22 cellular contexts compared by ENCODE assay signal in genomic region chr10:14623931-14624330, GRCh38.
A peak's percentile ranks its signal among the peaks of the same experiment; 100 is the strongest.
DNase-seq lines count a peak whose midpoint lies in the region; ATAC-seq and TF ChIP-seq lines count a peak whose summit lies in the region.
"Had no signal": no experiment of that assay in that cellular context is flagged by ENCODE, and none has a peak within 500 bp of the region (broad histone marks: within the 10 kb centered on the region; RNA-seq: fewer than 3 reads in every experiment).

No MANE protein-coding gene starts in this region.

- H3K36me3 Mint-ChIP-seq in brain (no peaks in the 10 kb centered on the region), endodermal cell (ENCODE audit: low read depth) (no peaks in the 10 kb centered on the region)
- H3K36me3 Mint-ChIP-seq in activated T-helper 17 cell treated with anti-CD3 and anti-CD28 coated beads, Interleukin-2, amount 50 U/mL, for 72 hours (ENCODE audit: low read depth): no peaks in the 10 kb centered on the region
- H3K36me3 Mint-ChIP-seq: activated naive CD8-positive, alpha-beta T cell had no signal

- H3K4me1 ChIP-seq in endodermal cell (ENCODE audit: control insufficient read depth, insufficient read depth, low read length): peaks cover 4% of the 10 kb centered on the region
- H3K4me1 ChIP-seq: breast epithelium, gastrocnemius medialis, right atrium auricular region, suprapubic skin had no signal

- peak; percentile 49 for DNase-seq in NCI-H1092 (lab: John Stamatoyannopoulos, UW)
- peak; percentile 83 for DNase-seq in NCI-H187 treated with DMSO at 0.1 percent for 48 hours (lab: John Stamatoyannopoulos, UW)
- peak; percentile 60 for DNase-seq in NCI-H345 treated with DMSO at 0.1 percent for 48 hours (lab: John Stamatoyannopoulos, UW; ENCODE audit: unreplicated experiment)
- DNase-seq in NCI-H82 (lab: John Stamatoyannopoulos, UW): no peak
- DNase-seq in endodermal cell: no peak
- DNase-seq: activated CD4-positive, alpha-beta T cell treated with anti-CD3 and anti-CD28 coated beads, Interleukin-2, amount 10 ng/mL, durations not matched to agents 24 days and 14 days; activated CD8-positive, alpha-beta memory T cell treated with anti-CD3 and anti-CD28 coated beads for 24 hours; activated T-cell treated with anti-CD3 and anti-CD28 coated beads for 4 hours; gastrocnemius medialis; GOT3; NCI-H524 treated with DMSO at 0.1 percent for 48 hours; stimulated activated naive CD4-positive, alpha-beta T cell; SW 1271; WERI-Rb-1 had no signal

- H3K9ac ChIP-seq in endodermal cell (ENCODE audit: extremely low read depth, low read length, poor library complexity, severe bottlenecking): no peak overlapping the region
- H3K9ac ChIP-seq: BLaER1 had no signal

- H3K27me3 Mint-ChIP-seq in brain: peaks cover 6% of the 10 kb centered on the region
- no peaks in the 10 kb centered on the region for H3K27me3 Mint-ChIP-seq in activated T-helper 17 cell treated with anti-CD3 and anti-CD28 coated beads, Interleukin-2, amount 50 U/mL, for 72 hours
- H3K27me3 Mint-ChIP-seq in endodermal cell (ENCODE audit: insufficient read depth): no peaks in the 10 kb centered on the region
- H3K27me3 Mint-ChIP-seq: activated CD4-positive, alpha-beta T cell treated with anti-CD3 and anti-CD28 coated beads, Interleukin-2, amount 10 ng/mL, durations not matched to agents 24 days and 14 days; activated naive CD8-positive, alpha-beta T cell had no signal

- 64 to 94% methylated on average over 3 of the region's 3 CpGs for WGBS in endodermal cell (ENCODE audit: insufficient coverage in 1 of 2, insufficient read length in 1 of 2), 2 experiments

- no peak for TF ChIP-seq CTCF in brain (conservative IDR thresholded peaks at IDR 0.05)
- no peak for TF ChIP-seq CTCF in endodermal cell (conservative IDR thresholded peaks at IDR 0.05)

- no peak overlapping the region for H3K4me3 Mint-ChIP-seq in brain
- H3K4me3 Mint-ChIP-seq in activated T-helper 17 cell treated with anti-CD3 and anti-CD28 coated beads, Interleukin-2, amount 50 U/mL, for 72 hours: no peak overlapping the region
- H3K4me3 Mint-ChIP-seq in endodermal cell: no peak overlapping the region
- H3K4me3 Mint-ChIP-seq: activated CD4-positive, alpha-beta T cell treated with anti-CD3 and anti-CD28 coated beads, Interleukin-2, amount 10 ng/mL, durations not matched to agents 24 days and 14 days; activated naive CD8-positive, alpha-beta T cell had no signal

- peaks cover 60% of the 10 kb centered on the region for H3K4me1 Mint-ChIP-seq in brain
- H3K4me1 Mint-ChIP-seq in activated T-helper 17 cell treated with anti-CD3 and anti-CD28 coated beads, Interleukin-2, amount 50 U/mL, for 72 hours: no peaks in the 10 kb centered on the region
- H3K4me1 Mint-ChIP-seq in endodermal cell: peaks cover 9% of the 10 kb centered on the region
- H3K4me1 Mint-ChIP-seq: activated CD4-positive, alpha-beta T cell treated with anti-CD3 and anti-CD28 coated beads, Interleukin-2, amount 10 ng/mL, durations not matched to agents 24 days and 14 days had no signal

- ATAC-seq in activated T-helper 17 cell treated with anti-CD3 and anti-CD28 coated beads, Interleukin-2, amount 50 U/mL, for 72 hours (replicated peaks): no peak
- no peak for ATAC-seq in GM18868 (IDR thresholded peaks at IDR 0.05; ENCODE audit: unreplicated experiment)
- ATAC-seq: gastrocnemius medialis had no signal

- H3K9me3 ChIP-seq in endodermal cell (ENCODE audit: control insufficient read depth, low read length): no peaks in the 10 kb centered on the region
- H3K9me3 ChIP-seq: breast epithelium, gastrocnemius medialis, right atrium auricular region, suprapubic skin had no signal

- H3K9me3 Mint-ChIP-seq in brain (peaks cover 0 to 7% (median 0%) of the 10 kb centered on the region in 5 experiments), endodermal cell (no peaks in the 10 kb centered on the region)
- H3K9me3 Mint-ChIP-seq in activated T-helper 17 cell treated with anti-CD3 and anti-CD28 coated beads, Interleukin-2, amount 50 U/mL, for 72 hours: no peaks in the 10 kb centered on the region
- H3K9me3 Mint-ChIP-seq: activated CD4-positive, alpha-beta T cell treated with anti-CD3 and anti-CD28 coated beads, Interleukin-2, amount 10 ng/mL, durations not matched to agents 24 days and 14 days had no signal

- no peaks in the 10 kb centered on the region for H3K36me3 ChIP-seq in endodermal cell (ENCODE audit: control insufficient read depth, insufficient read depth, low read length)
- H3K36me3 ChIP-seq: BLaER1, breast epithelium, gastrocnemius medialis, right atrium auricular region, suprapubic skin, WERI-Rb-1 had no signal

- no peak overlapping the region for H3K27ac ChIP-seq in endodermal cell (ENCODE audit: low read depth, low read length)
- H3K27ac ChIP-seq: BLaER1, breast epithelium, gastrocnemius medialis, right atrium auricular region, suprapubic skin, WERI-Rb-1 had no signal

- H3K4me3 ChIP-seq in endodermal cell (ENCODE audit: low read length): no peak overlapping the region
- H3K4me3 ChIP-seq: BLaER1, breast epithelium, gastrocnemius medialis, right atrium auricular region, suprapubic skin had no signal

- peak overlapping the region in 3 of 5 experiments; percentile 17 to 93 (median 80) for H3K27ac Mint-ChIP-seq in brain
- no peak overlapping the region for H3K27ac Mint-ChIP-seq in activated T-helper 17 cell treated with anti-CD3 and anti-CD28 coated beads, Interleukin-2, amount 50 U/mL, for 72 hours
- H3K27ac Mint-ChIP-seq in endodermal cell: no peak overlapping the region
- H3K27ac Mint-ChIP-seq: activated CD4-positive, alpha-beta T cell treated with anti-CD3 and anti-CD28 coated beads, Interleukin-2, amount 10 ng/mL, durations not matched to agents 24 days and 14 days; activated naive CD8-positive, alpha-beta T cell had no signal

- no peaks in the 10 kb centered on the region for H3K27me3 ChIP-seq in endodermal cell (ENCODE audit: control insufficient read depth, insufficient read depth, low read length, poor library complexity, severe bottlenecking)
- H3K27me3 ChIP-seq: BLaER1, breast epithelium, gastrocnemius medialis, right atrium auricular region, suprapubic skin had no signal

Comparison
In these comparisons a context has a peak if more than half of its experiments do, and no peak if none do; other contexts are left out.
1. DNase-seq: peak in NCI-H1092 (single experiment), NCI-H187 treated with DMSO at 0.1 percent for 48 hours (single experiment) and NCI-H345 treated with DMSO at 0.1 percent for 48 hours (single experiment); none in NCI-H82 (single experiment) and endodermal cell (single experiment).
2. H3K27ac Mint-ChIP-seq: peak in brain (3 of 5); none in activated T-helper 17 cell treated with anti-CD3 and anti-CD28 coated beads, Interleukin-2, amount 50 U/mL, for 72 hours (single experiment) and endodermal cell (single experiment).